Comparison of ENCODE assay signal across 1 cellular context in the genomic region with DNA sequence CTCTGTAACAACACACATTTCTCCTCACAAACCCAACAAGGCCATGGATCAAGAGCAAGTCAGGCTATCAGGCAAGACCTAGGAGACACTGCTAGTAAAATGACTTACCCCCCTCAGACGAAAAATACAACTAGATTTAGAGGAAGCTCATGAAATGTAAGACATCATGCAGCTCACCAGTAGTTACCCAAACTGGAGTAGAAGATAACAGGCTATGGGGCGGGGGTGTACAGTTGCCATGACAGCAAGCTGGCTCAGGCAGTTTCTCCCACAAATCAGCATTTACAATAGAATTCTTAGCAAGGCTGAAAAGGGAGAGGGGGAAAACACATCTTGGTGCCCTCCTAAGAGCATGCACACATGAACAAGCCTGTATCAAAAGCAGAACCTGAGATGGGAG.
TF ChIP-seq lines count a peak whose summit lies in the region.

No MANE protein-coding gene starts in this region.

TF ChIP-seq in HEK293T, 16 proteins besides CTCF, POLR2A, EP300 and RAD21:
- TF ChIP-seq SUZ12 (IDR thresholded peaks at IDR 0.05) (no peak), HDGF (IDR thresholded peaks at IDR 0.05; ENCODE audit: borderline replicate concordance) (no peak), FOXK2 (IDR thresholded peaks at IDR 0.05) (no peak), ZNF384 (IDR thresholded peaks at IDR 0.05) (no peak), CTBP1 (IDR thresholded peaks at IDR 0.05; ENCODE audit: borderline replicate concordance) (no peak), SP1 (IDR thresholded peaks at IDR 0.05) (no peak), LEF1 (IDR thresholded peaks at IDR 0.05; ENCODE audit: borderline replicate concordance) (no peak), FOXM1 (IDR thresholded peaks at IDR 0.05; ENCODE audit: borderline replicate concordance) (no peak)
TF ChIP-seq in HEK293T: peak in this region for 0.
